Comparison of ENCODE assay signal across 15 cellular contexts in the genomic region with DNA sequence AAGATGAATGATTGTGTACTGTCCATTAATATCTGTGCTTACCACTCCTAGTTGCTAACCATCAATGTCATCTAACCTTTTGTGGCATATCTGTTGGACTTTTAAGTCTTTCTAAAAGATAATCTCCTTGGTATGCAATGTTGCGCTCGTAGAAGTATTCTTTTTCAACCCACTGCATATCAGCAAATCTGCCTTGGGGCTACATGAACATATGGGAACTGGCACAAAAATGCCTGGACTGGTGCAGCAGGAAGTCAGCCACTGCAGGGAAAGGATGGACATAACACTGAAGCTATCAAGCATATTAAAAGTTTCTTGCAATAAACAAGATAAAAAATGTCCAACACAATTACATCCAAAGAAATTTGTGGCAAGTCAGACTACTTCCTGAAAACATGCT.
"Had no signal": no experiment of that assay in that cellular context is flagged by ENCODE, and none has a peak within 500 bp of the region (broad histone marks: within the 10 kb centered on the region; RNA-seq: fewer than 3 reads in every experiment).

No MANE protein-coding gene starts in this region.

- H3K4me1 ChIP-seq: heart left ventricle, neural progenitor cell, suprapubic skin, upper lobe of right lung had no signal

- H3K36me3 ChIP-seq: gastrocnemius medialis, heart left ventricle, neural progenitor cell, suprapubic skin, upper lobe of right lung had no signal

- DNase-seq: activated CD4-positive, alpha-beta T cell treated with anti-CD3 and anti-CD28 coated beads, Interleukin-2, amount 50 U/mL, for 1 hour; activated naive CD8-positive, alpha-beta T cell treated with anti-CD3 and anti-CD28 coated beads for 36 hours; aorta; erythroblast; gastrocnemius medialis; heart left ventricle; immature natural killer cell; left cardiac atrium; psoas muscle; T-helper 9 cell; upper lobe of right lung had no signal

- ATAC-seq: gastrocnemius medialis, heart left ventricle, left cardiac atrium, psoas muscle, sciatic nerve, upper lobe of right lung had no signal

- H3K27me3 ChIP-seq: gastrocnemius medialis, heart left ventricle, neural progenitor cell, suprapubic skin, upper lobe of right lung had no signal

- H3K27ac ChIP-seq: gastrocnemius medialis, heart left ventricle, neural progenitor cell, psoas muscle, suprapubic skin, upper lobe of right lung had no signal

- H3K4me3 ChIP-seq: gastrocnemius medialis, heart left ventricle, lung, neural progenitor cell, psoas muscle, suprapubic skin, upper lobe of right lung had no signal

- H3K4me2 ChIP-seq: neural progenitor cell had no signal

- H3K9me3 ChIP-seq: gastrocnemius medialis, heart left ventricle, psoas muscle, suprapubic skin, upper lobe of right lung had no signal

- H2AFZ ChIP-seq: neural progenitor cell had no signal

- H3K9ac ChIP-seq: neural progenitor cell had no signal
